In genomic region chr5:59768204-59769040, GRCh38 we compare ENCODE assay signal across 8 cellular contexts.
A peak's percentile ranks its signal among the peaks of the same experiment; 100 is the strongest.
DNase-seq lines count a peak whose midpoint lies in the region; ATAC-seq and TF ChIP-seq lines count a peak whose summit lies in the region.

No MANE protein-coding gene starts in this region.

- no peaks in the 10 kb centered on the region for H3K36me3 Mint-ChIP-seq in naive thymus-derived CD4-positive, alpha-beta T cell

- H3K27ac Mint-ChIP-seq in naive thymus-derived CD4-positive, alpha-beta T cell, result peak overlapping the region in 3 of 9 donors; percentile 36 to 51 (median 46)

- H3K27me3 Mint-ChIP-seq in naive thymus-derived CD4-positive, alpha-beta T cell, result peaks cover 34 to 59% (median 35%) of the 10 kb centered on the region in 5 donors

- peak overlapping the region; percentile 12 for H3K27ac ChIP-seq in naive thymus-derived CD4-positive, alpha-beta T cell (ENCODE audit: low read depth, low read length)
- peak overlapping the region; percentile 74 to 83 for H3K27ac ChIP-seq in uterus

- peaks cover 0 to 3% of the 10 kb centered on the region in 2 donors for H3K4me1 ChIP-seq in naive thymus-derived CD4-positive, alpha-beta T cell (ENCODE audit: control insufficient read depth in 2 of 2, insufficient read depth in 2 of 2, low read length in 2 of 2)
- H3K4me1 ChIP-seq in uterus, result no peaks in the 10 kb centered on the region

- no peak for TF ChIP-seq CTCF in uterus (IDR thresholded peaks at IDR 0.05)

- POLR2A ChIA-PET in naive thymus-derived CD4-positive, alpha-beta T cell (lab: Charles Lee), result no interaction called here

- intact Hi-C loops in naive thymus-derived CD4-positive, alpha-beta T cell (cut with micrococcal nuclease), result loop anchor here in 1 of 2 donors (2.0 kb wide), 1 partner anchor 22 kb away; no protein-coding TSS in a partner anchor
- intact Hi-C loops in uterus (cut with DNase I; ENCODE audit: low total_unique reads), result no loop called here

- in situ Hi-C loops in ACHN (cut with HindIII; ENCODE audit: low pct_ligation_motif_present, low pct_unique_long_range_greater_than_20kb, low sequenced_read_pairs), result no loop called here

- H3K4me3 Mint-ChIP-seq in naive thymus-derived CD4-positive, alpha-beta T cell, result peak overlapping the region; percentile 39 to 85 (median 72)

- ATAC-seq in GM19023 (IDR thresholded peaks at IDR 0.05; ENCODE audit: unreplicated experiment), result peak; percentile 82
- ATAC-seq in naive thymus-derived CD4-positive, alpha-beta T cell, result peak; percentile 61
- no peak for ATAC-seq in GM21526 (IDR thresholded peaks at IDR 0.05; ENCODE audit: low FRiP score, unreplicated experiment)

- DNase-seq in ACHN (peak; percentile 74), NCI-H1417 treated with DMSO at 0.1 percent for 48 hours (lab: John Stamatoyannopoulos, UW) (peak; percentile 66), fibroblast of peridontal ligament (ENCODE audit: extremely low read depth) (peak; percentile 40), uterus (peak; percentile 51 to 66)
- DNase-seq in activated CD4-positive, alpha-beta T cell treated with anti-CD3 and anti-CD28 coated beads for 48 hours, result peak; percentile 42
- DNase-seq in naive thymus-derived CD4-positive, alpha-beta T cell, result peak in 3 of 9 donors; percentile 5 to 17 (median 16)

- H3K9me3 ChIP-seq in naive thymus-derived CD4-positive, alpha-beta T cell (ENCODE audit: control insufficient read depth in 2 of 3, low read length in 3 of 3), result no peaks in the 10 kb centered on the region
- H3K9me3 ChIP-seq in uterus, result no peaks in the 10 kb centered on the region

- CTCF ChIA-PET in naive thymus-derived CD4-positive, alpha-beta T cell (lab: Charles Lee), result interaction anchor here (1.1 kb wide), 1 partner anchor 11 kb away, joined by 3 read pairs; no protein-coding TSS in a partner anchor

- H3K4me1 Mint-ChIP-seq in naive thymus-derived CD4-positive, alpha-beta T cell, result peaks cover 0 to 24% (median 9%) of the 10 kb centered on the region in 7 donors

- no peaks in the 10 kb centered on the region for H3K36me3 ChIP-seq in naive thymus-derived CD4-positive, alpha-beta T cell (ENCODE audit: control insufficient read depth in 2 of 3, insufficient read depth in 3 of 3, low read length in 3 of 3)
- H3K36me3 ChIP-seq in uterus, result no peaks in the 10 kb centered on the region

- H3K4me3 ChIP-seq in naive thymus-derived CD4-positive, alpha-beta T cell (ENCODE audit: low read length), result peak overlapping the region; percentile 29
- H3K4me3 ChIP-seq in uterus, result peak overlapping the region; percentile 46 to 52

- peak in 1 of 2 donors; percentile 17 for TF ChIP-seq POLR2A in uterus (IDR thresholded peaks at IDR 0.05)

- peaks cover 0 to 3% (median 0%) of the 10 kb centered on the region in 11 donors for H3K9me3 Mint-ChIP-seq in naive thymus-derived CD4-positive, alpha-beta T cell

- peaks cover 0 to 3% of the 10 kb centered on the region in 2 donors for H3K27me3 ChIP-seq in naive thymus-derived CD4-positive, alpha-beta T cell (ENCODE audit: control insufficient read depth in 2 of 2, insufficient read depth in 2 of 2, low read length in 2 of 2)
- H3K27me3 ChIP-seq in uterus, result no peaks in the 10 kb centered on the region
